In genomic region chr17:79992657-79993389, GRCh38 we compare ENCODE assay signal across 8 cellular contexts. TPM values are rescaled to one million over a fixed set of nuclear protein-coding genes. Genes with fewer than 3 reads are reported as not detected.
DNase-seq lines count a peak whose midpoint lies in the region; ATAC-seq and TF ChIP-seq lines count a peak whose summit lies in the region.

No MANE protein-coding gene starts in this region.

- peak overlapping the region; percentile 67 for H3K27ac Mint-ChIP-seq in T-helper 1 cell treated with Interleukin-12 subunit alpha and Interleukin-12 subunit beta and Interleukin-4 antibody, amounts not matched to agents 30 μg/mL and 1 μg/mL, for 36 hours

- H3K4me3 ChIP-seq in SK-N-MC (no peak overlapping the region), cardiac muscle cell (no peak overlapping the region)

- H3K27me3 ChIP-seq in cardiac muscle cell = no peaks in the 10 kb centered on the region

- no peak for TF ChIP-seq CTCF in cardiac muscle cell (IDR thresholded peaks at IDR 0.05; ENCODE audit: low read depth, low read length)

- H3K27me3 Mint-ChIP-seq in T-helper 1 cell treated with Interleukin-12 subunit alpha and Interleukin-12 subunit beta and Interleukin-4 antibody, amounts not matched to agents 30 μg/mL and 1 μg/mL, for 36 hours (ENCODE audit: low read depth) = no peaks in the 10 kb centered on the region

- H3K36me3 ChIP-seq in SK-N-MC (ENCODE audit: insufficient read depth, low read length) (no peaks in the 10 kb centered on the region), cardiac muscle cell (no peaks in the 10 kb centered on the region)

- DNase-seq in T-helper 1 cell = no peak
- no peak for DNase-seq in SK-N-MC (ENCODE audit: low read depth, low spot score)
- DNase-seq in cardiac muscle cell (ENCODE audit: low read depth in 1 of 2, low spot score in 1 of 2) = no peak
- peak; percentile 34 for DNase-seq in stimulated activated CD8-positive, alpha-beta memory T cell treated with anti-CD3 and anti-CD28 coated beads, Interleukin-4, amount 100 ng/mL, for 48 hours
- DNase-seq in hypothalamus (lab: John Stamatoyannopoulos, UW) = no peak
- DNase-seq in superior temporal gyrus (ENCODE audit: extremely low spot score) = no peak

- peaks cover 29% of the 10 kb centered on the region for H3K4me1 ChIP-seq in cardiac muscle cell (ENCODE audit: low read depth)

- H3K36me3 Mint-ChIP-seq in T-helper 1 cell treated with Interleukin-12 subunit alpha and Interleukin-12 subunit beta and Interleukin-4 antibody, amounts not matched to agents 30 μg/mL and 1 μg/mL, for 36 hours (ENCODE audit: low read depth) = no peaks in the 10 kb centered on the region

- H3K9me3 ChIP-seq in SK-N-MC (ENCODE audit: low read depth, low read length) (no peaks in the 10 kb centered on the region), cardiac muscle cell (ENCODE audit: low read depth) (no peaks in the 10 kb centered on the region)

- no peak for ATAC-seq in HG03095 (IDR thresholded peaks at IDR 0.05; ENCODE audit: unreplicated experiment)

- H3K9me3 Mint-ChIP-seq in T-helper 1 cell treated with Interleukin-12 subunit alpha and Interleukin-12 subunit beta and Interleukin-4 antibody, amounts not matched to agents 30 μg/mL and 1 μg/mL, for 36 hours = no peaks in the 10 kb centered on the region

- H3K4me1 Mint-ChIP-seq in T-helper 1 cell treated with Interleukin-12 subunit alpha and Interleukin-12 subunit beta and Interleukin-4 antibody, amounts not matched to agents 30 μg/mL and 1 μg/mL, for 36 hours (ENCODE audit: low read depth) = peaks cover 33% of the 10 kb centered on the region

- H3K27ac ChIP-seq in SK-N-MC (peak overlapping the region; percentile 55; the same call in 1 of the 2 replicates), cardiac muscle cell (peak overlapping the region; percentile 82)

- peak overlapping the region; percentile 44 for H3K9ac ChIP-seq in SK-N-MC (ENCODE audit: insufficient read length)

- H3K4me3 Mint-ChIP-seq in T-helper 1 cell treated with Interleukin-12 subunit alpha and Interleukin-12 subunit beta and Interleukin-4 antibody, amounts not matched to agents 30 μg/mL and 1 μg/mL, for 36 hours = peak overlapping the region; percentile 73

RNA-seq across cellular contexts. Expression of gene TBC1D16, which starts 42.8 kb away (rescaled TPM):
- total RNA-seq in cardiac muscle cell = 30.3 and 37.5 TPM in 2 replicates
- 13.0 and 22.1 TPM in 2 replicates for polyA plus RNA-seq in cardiac muscle cell

RNA-seq across cellular contexts. Expression of gene CCDC40, which starts 43.6 kb away (rescaled TPM):
- total RNA-seq in cardiac muscle cell = 8.0 and 11.3 TPM in 2 replicates
- polyA plus RNA-seq in cardiac muscle cell = 12.2 and 16.0 TPM in 2 replicates
